Comparison of ENCODE assay signal across 9 cellular contexts in genomic region chr19:6056801-6057650, GRCh38. TPM values are rescaled to one million over a fixed set of nuclear protein-coding genes. Genes with fewer than 3 reads are reported as not detected.
DNase-seq lines count a peak whose midpoint lies in the region; FAIRE-seq and TF ChIP-seq lines count a peak whose summit lies in the region.
"Had no signal": no experiment of that assay in that cellular context is flagged by ENCODE, and none has a peak within 500 bp of the region (broad histone marks: within the 10 kb centered on the region; RNA-seq: fewer than 3 reads in every experiment).

No MANE protein-coding gene starts in this region.

- H3K27me3 ChIP-seq in skeletal muscle tissue (ENCODE audit: control insufficient read depth in 3 of 3, insufficient read depth in 3 of 3, low read length in 3 of 3) = peaks cover 0 to 4% (median 0%) of the 10 kb centered on the region in 3 donors
- H3K27me3 ChIP-seq: SJSA1 had no signal

- POLR2A ChIA-PET in MCF 10A (lab: Yijun Ruan, JAX) = interaction anchor here (0.7 to 7.4 kb wide), 28 partner anchors 9 to 664 kb away, joined by 3 to 125 read pairs (median 5); partner anchors contain the start of genes C3, NDUFA11 and VMAC

- H3K36me3 Mint-ChIP-seq in MCF 10A (ENCODE audit: insufficient read depth, unreplicated experiment) = peaks cover 12% of the 10 kb centered on the region

- FAIRE-seq in islet of Langerhans (lab: Jason Lieb, UNC) (peak; percentile 98), GM19239 (lab: Jason Lieb, UNC) (no peak)

- CTCF ChIA-PET in MCF 10A (lab: Yijun Ruan, JAX) = interaction anchor here (0.5 to 3.2 kb wide), 12 partner anchors 10 to 195 kb away, joined by 3 to 23 read pairs (median 4); no protein-coding TSS in a partner anchor

- intact Hi-C loops in MCF 10A (cut with micrococcal nuclease) = loop anchor here (1.0 to 2.0 kb wide), 4 partner anchors 20 to 68 kb away; partner anchors contain the start of gene RFX2

- H3K4me3 ChIP-seq in skeletal muscle tissue (ENCODE audit: low read length in 3 of 3) = peak overlapping the region; percentile 31 to 69 (median 40)
- H3K4me3 ChIP-seq: SJSA1 had no signal

- peak overlapping the region; percentile 57 for H3K4me3 Mint-ChIP-seq in MCF 10A (ENCODE audit: unreplicated experiment)

- no peaks in the 10 kb centered on the region for H3K9me3 ChIP-seq in skeletal muscle tissue (ENCODE audit: control insufficient read depth in 3 of 3, low read length in 3 of 3)
- H3K9me3 ChIP-seq: SJSA1 had no signal

- peak; percentile 75 for DNase-seq in H4 (ENCODE audit: low spot score)
- peak; percentile 50 for DNase-seq in NCI-H510A (lab: John Stamatoyannopoulos, UW)
- DNase-seq in MCF 10A (ENCODE audit: unreplicated experiment) = peak; percentile 98
- DNase-seq in GM19239 (ENCODE audit: insufficient read length, low spot score) = no peak
- no peak for DNase-seq in NK-92 treated with Interleukin-12 subunit alpha and Interleukin-12 subunit beta, amount 100 ng/mL, for 24 hours (lab: John Stamatoyannopoulos, UW)
- DNase-seq in OCI-M1 (lab: John Stamatoyannopoulos, UW) = no peak

- H3K4me1 Mint-ChIP-seq in MCF 10A (ENCODE audit: insufficient read depth, unreplicated experiment) = peaks cover 40% of the 10 kb centered on the region

- H3K27me3 Mint-ChIP-seq in MCF 10A (ENCODE audit: insufficient read depth, unreplicated experiment) = no peaks in the 10 kb centered on the region

- H3K27ac Mint-ChIP-seq in MCF 10A (ENCODE audit: low read depth, unreplicated experiment) = peak overlapping the region; percentile 100

- TF ChIP-seq CTCF in MCF 10A (IDR thresholded peaks at IDR 0.05; ENCODE audit: unreplicated experiment) = no peak

- H3K27ac ChIP-seq in skeletal muscle tissue (ENCODE audit: low read depth, low read length) = peak overlapping the region; percentile 95
- H3K27ac ChIP-seq: SJSA1 had no signal

- H3K4me1 ChIP-seq in skeletal muscle tissue (ENCODE audit: control insufficient read depth in 3 of 3, insufficient read depth in 3 of 3, low read length in 3 of 3) = peaks cover 32 to 42% (median 40%) of the 10 kb centered on the region in 3 donors

- BruUV-seq in MCF 10A (replicated peaks; lab: Mats Ljungman, UMichigan) = TSS peak; percentile 96

- peak overlapping the region; percentile 73 to 80 (median 76) for H3K9ac ChIP-seq in skeletal muscle tissue (ENCODE audit: low read depth in 1 of 3, low read length in 3 of 3)

- H3K9me3 Mint-ChIP-seq in MCF 10A (ENCODE audit: unreplicated experiment) = no peaks in the 10 kb centered on the region

- no peaks in the 10 kb centered on the region for H3K36me3 ChIP-seq in skeletal muscle tissue (ENCODE audit: control insufficient read depth in 3 of 3, insufficient read depth in 3 of 3, low read length in 3 of 3)
- H3K36me3 ChIP-seq: SJSA1 had no signal

RNA-seq across cellular contexts. Expression of gene RFX2, which starts 53.3 kb away (rescaled TPM):
- 4.9 and 5.7 TPM in 2 replicates for total RNA-seq in H4 (2014; rRNA removed; shearing (Covaris generic))
- 9.9 and 10.7 TPM in 2 replicates for total RNA-seq in MCF 10A (2022)
- total RNA-seq in skeletal muscle tissue = 5.2 TPM

Comparison
In these comparisons a context has a peak if more than half of its experiments do, and no peak if none do; other contexts are left out.
1. DNase-seq: peak in H4 (single experiment), NCI-H510A (single experiment) and MCF 10A (single experiment); none in GM19239 (single experiment), NK-92 treated with Interleukin-12 subunit alpha and Interleukin-12 subunit beta, amount 100 ng/mL, for 24 hours (single experiment) and OCI-M1 (single experiment).